ENCODE assay signal across 11 cellular contexts in the genomic region with DNA sequence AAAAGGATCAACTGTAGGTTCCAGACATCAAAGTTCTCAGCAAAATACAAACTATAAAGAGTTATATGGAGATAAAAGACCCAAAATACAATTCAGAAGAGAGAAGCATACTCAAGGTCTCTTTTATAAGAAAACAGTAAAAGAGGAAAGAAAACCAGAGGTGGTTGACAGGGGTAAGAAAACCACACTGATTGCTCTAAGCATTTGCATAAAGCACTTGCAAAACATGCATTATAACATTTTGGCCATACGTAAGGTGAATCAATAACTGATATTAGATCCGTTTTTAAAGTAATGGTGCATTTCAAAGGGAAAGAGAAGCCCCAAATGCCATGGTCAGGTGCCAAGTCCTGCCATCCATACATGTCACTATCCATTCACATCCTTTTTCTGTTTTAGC. TPM values are rescaled to one million over a fixed set of nuclear protein-coding genes. Genes with fewer than 3 reads are reported as not detected.
A peak's percentile ranks its signal among the peaks of the same experiment; 100 is the strongest.
DNase-seq lines count a peak whose midpoint lies in the region; ATAC-seq, FAIRE-seq and TF ChIP-seq lines count a peak whose summit lies in the region.
"Had no signal": no experiment of that assay in that cellular context is flagged by ENCODE, and none has a peak within 500 bp of the region (broad histone marks: within the 10 kb centered on the region; RNA-seq: fewer than 3 reads in every experiment).

No MANE protein-coding gene starts in this region.

- CTCF ChIA-PET in GM12878 (lab: Yijun Ruan, JAX) = no interaction called here

- H3K4me1 ChIP-seq in GM12878 (ENCODE audit: control insufficient read depth, insufficient read depth, low read length) (peaks cover 34% of the 10 kb centered on the region), colonic mucosa (no peaks in the 10 kb centered on the region)

- peak overlapping the region; percentile 96 for H3K4me2 ChIP-seq in GM12878 (ENCODE audit: control insufficient read depth, insufficient read depth)

- no peak overlapping the region for H2AFZ ChIP-seq in GM12878 (ENCODE audit: control insufficient read depth, low read depth, low read length)

- ATAC-seq in GM18520 (IDR thresholded peaks at IDR 0.05; ENCODE audit: unreplicated experiment) = peak; percentile 29
- ATAC-seq in GM21381 (IDR thresholded peaks at IDR 0.05; ENCODE audit: unreplicated experiment) = peak; percentile 34
- ATAC-seq in HG03432 (IDR thresholded peaks at IDR 0.05; ENCODE audit: unreplicated experiment) = peak; percentile 37
- peak; percentile 38 for ATAC-seq in GM12878

- H3K27me3 ChIP-seq in GM12878 (replicated peaks in 1 of 2; ENCODE audit: control insufficient read depth in 2 of 2, insufficient read depth in 2 of 2, low read length in 1 of 2) = no peaks in the 10 kb centered on the region
- H3K27me3 ChIP-seq in colonic mucosa = no peaks in the 10 kb centered on the region

- H3K9ac ChIP-seq in GM12878 (ENCODE audit: control insufficient read depth, insufficient read depth, low read length) (peak overlapping the region; percentile 51), colonic mucosa (ENCODE audit: low read depth in 2 of 2, low read length in 2 of 2) (no peak overlapping the region)

- SMC1A ChIA-PET in GM12878 (lab: Charles Lee; ENCODE audit: uncharacterized antibody, unreplicated experiment) = interaction anchor here (7.5 kb wide), 1 partner anchor 38 kb away, joined by 127 read pairs; no protein-coding TSS in a partner anchor

- H3K4me3 ChIP-seq in GM12878 (peak overlapping the region; percentile 94), colonic mucosa (no peak overlapping the region)

- H3K9me3 ChIP-seq in GM12878 (replicated peaks; ENCODE audit: control insufficient read depth, insufficient read depth, low read length) = peaks cover 11% of the 10 kb centered on the region
- H3K9me3 ChIP-seq in colonic mucosa = no peaks in the 10 kb centered on the region

- in situ Hi-C loops in GM12878 (cut with MboI) = no loop called here

- peaks cover 100% of the 10 kb centered on the region for H3K79me2 ChIP-seq in GM12878 (ENCODE audit: control insufficient read depth, insufficient read depth, low read length)

- intact Hi-C loops in GM12878 (cut with micrococcal nuclease; ENCODE audit: unreplicated experiment) (no loop called here), colonic mucosa (cut with DNase I) (no loop called here)

- POLR2A ChIA-PET in GM12878 (lab: Charles Lee) = no interaction called here

- TF ChIP-seq RAD21 in GM12878 (IDR thresholded peaks at IDR 0.05; ENCODE audit: insufficient read depth, low read depth, low read length) = no peak

- H3K27ac ChIP-seq in GM12878 (ENCODE audit: control insufficient read depth, insufficient read depth) (peak overlapping the region; percentile 88), colonic mucosa (no peak overlapping the region)
- H3K27ac ChIP-seq: VCaP had no signal

- peaks cover 4% of the 10 kb centered on the region; the same call in 1 of the 2 replicates for H4K20me1 ChIP-seq in GM12878 (ENCODE audit: control insufficient read depth, insufficient read depth)

- 4% methylated on average over 2 of the region's 2 CpGs for WGBS in GM12878 (ENCODE audit: insufficient coverage, insufficient replicate concordance, low lambda C conversion rate, missing lambda C conversion rate)

- DNase-seq in GM12878 (ENCODE audit: low read depth, low spot score) (no peak), NCI-H187 (lab: John Stamatoyannopoulos, UW) (no peak), colonic mucosa (no peak), D341Med (ENCODE audit: low spot score) (no peak), NCI-H82 treated with DMSO at 0.1 percent for 48 hours (lab: John Stamatoyannopoulos, UW; ENCODE audit: unreplicated experiment) (no peak)
- DNase-seq: DMS153, hippocampal formation had no signal

- 0 out of 4 replicates have a peak, but pooled peaks cover 0 to 3% of the 10 kb centered on the region in 2 experiments for H3K36me3 ChIP-seq in GM12878 (ENCODE audit: control insufficient read depth in 2 of 2, insufficient read depth in 2 of 2, low read length in 1 of 2)
- H3K36me3 ChIP-seq in colonic mucosa = no peaks in the 10 kb centered on the region

- no TSS peak for BruUV-seq in GM12878 (replicated peaks; lab: Mats Ljungman, UMichigan)

- no peak for TF ChIP-seq EP300 in GM12878 (IDR thresholded peaks at IDR 0.05; ENCODE audit: borderline replicate concordance in 1 of 2, control insufficient read depth in 1 of 2, low read depth in 2 of 2, low read length in 2 of 2)

- no peak for TF ChIP-seq POLR2A in GM12878 (IDR thresholded peaks at IDR 0.05; ENCODE audit: low read depth, low read length)

- RAD21 ChIA-PET in GM12878 (lab: Charles Lee; ENCODE audit: unreplicated experiment) = interaction anchor here (7.0 kb wide), 1 partner anchor 37 kb away, joined by 98 read pairs; no protein-coding TSS in a partner anchor

- TF ChIP-seq CTCF in GM12878 (IDR thresholded peaks at IDR 0.05 in 2 of 3, conservative IDR thresholded peaks at IDR 0.05 in 1 of 3; ENCODE audit: control insufficient read depth in 2 of 3, extremely low read depth in 1 of 3, insufficient read depth in 1 of 3, low read depth in 3 of 3, low read length in 3 of 3) (no peak), colonic mucosa (IDR thresholded peaks at IDR 0.05) (no peak)

- FAIRE-seq in GM12878 (lab: Jason Lieb, UNC) = no peak

TF ChIP-seq in GM12878, 131 proteins besides CTCF, POLR2A, EP300 and RAD21 (continues in another document):
- TF ChIP-seq SMAD1 (IDR thresholded peaks at IDR 0.05; ENCODE audit: low read depth, partially characterized antibody) = no peak
- TF ChIP-seq GABPA (IDR thresholded peaks at IDR 0.05; ENCODE audit: low read depth) = no peak
- no peak for TF ChIP-seq ZNF24 (IDR thresholded peaks at IDR 0.05)
- TF ChIP-seq ETV6 (conservative IDR thresholded peaks at IDR 0.05 in 1 of 2, IDR thresholded peaks at IDR 0.05 in 1 of 2; ENCODE audit: borderline replicate concordance in 1 of 2, low read depth in 1 of 2) = no peak
- TF ChIP-seq TCF3 (IDR thresholded peaks at IDR 0.05; ENCODE audit: borderline replicate concordance, insufficient read depth, low read depth, low read length) = no peak
- TF ChIP-seq CBX5 (IDR thresholded peaks at IDR 0.05; ENCODE audit: low read depth) = no peak
- TF ChIP-seq, protein P1, sequence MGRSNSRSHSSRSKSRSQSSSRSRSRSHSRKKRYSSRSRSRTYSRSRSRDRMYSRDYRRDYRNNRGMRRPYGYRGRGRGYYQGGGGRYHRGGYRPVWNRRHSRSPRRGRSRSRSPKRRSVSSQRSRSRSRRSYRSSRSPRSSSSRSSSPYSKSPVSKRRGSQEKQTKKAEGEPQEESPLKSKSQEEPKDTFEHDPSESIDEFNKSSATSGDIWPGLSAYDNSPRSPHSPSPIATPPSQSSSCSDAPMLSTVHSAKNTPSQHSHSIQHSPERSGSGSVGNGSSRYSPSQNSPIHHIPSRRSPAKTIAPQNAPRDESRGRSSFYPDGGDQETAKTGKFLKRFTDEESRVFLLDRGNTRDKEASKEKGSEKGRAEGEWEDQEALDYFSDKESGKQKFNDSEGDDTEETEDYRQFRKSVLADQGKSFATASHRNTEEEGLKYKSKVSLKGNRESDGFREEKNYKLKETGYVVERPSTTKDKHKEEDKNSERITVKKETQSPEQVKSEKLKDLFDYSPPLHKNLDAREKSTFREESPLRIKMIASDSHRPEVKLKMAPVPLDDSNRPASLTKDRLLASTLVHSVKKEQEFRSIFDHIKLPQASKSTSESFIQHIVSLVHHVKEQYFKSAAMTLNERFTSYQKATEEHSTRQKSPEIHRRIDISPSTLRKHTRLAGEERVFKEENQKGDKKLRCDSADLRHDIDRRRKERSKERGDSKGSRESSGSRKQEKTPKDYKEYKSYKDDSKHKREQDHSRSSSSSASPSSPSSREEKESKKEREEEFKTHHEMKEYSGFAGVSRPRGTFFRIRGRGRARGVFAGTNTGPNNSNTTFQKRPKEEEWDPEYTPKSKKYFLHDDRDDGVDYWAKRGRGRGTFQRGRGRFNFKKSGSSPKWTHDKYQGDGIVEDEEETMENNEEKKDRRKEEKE (IDR thresholded peaks at IDR 0.05) = no peak
- no peak for TF ChIP-seq MEF2B (IDR thresholded peaks at IDR 0.05; ENCODE audit: partially characterized antibody, poor library complexity, severe bottlenecking)
- no peak for TF ChIP-seq FOS (IDR thresholded peaks at IDR 0.05; ENCODE audit: borderline replicate concordance, extremely low read depth, insufficient read length)
- no peak for TF ChIP-seq SP1 (IDR thresholded peaks at IDR 0.05; ENCODE audit: low read depth, low read length)
- TF ChIP-seq IKZF1 (conservative IDR thresholded peaks at IDR 0.05) = no peak
- no peak for TF ChIP-seq CHD4 (IDR thresholded peaks at IDR 0.05)
- no peak for TF ChIP-seq TBL1XR1 (IDR thresholded peaks at IDR 0.05; ENCODE audit: low read depth, low read length)
- TF ChIP-seq, protein P2, sequence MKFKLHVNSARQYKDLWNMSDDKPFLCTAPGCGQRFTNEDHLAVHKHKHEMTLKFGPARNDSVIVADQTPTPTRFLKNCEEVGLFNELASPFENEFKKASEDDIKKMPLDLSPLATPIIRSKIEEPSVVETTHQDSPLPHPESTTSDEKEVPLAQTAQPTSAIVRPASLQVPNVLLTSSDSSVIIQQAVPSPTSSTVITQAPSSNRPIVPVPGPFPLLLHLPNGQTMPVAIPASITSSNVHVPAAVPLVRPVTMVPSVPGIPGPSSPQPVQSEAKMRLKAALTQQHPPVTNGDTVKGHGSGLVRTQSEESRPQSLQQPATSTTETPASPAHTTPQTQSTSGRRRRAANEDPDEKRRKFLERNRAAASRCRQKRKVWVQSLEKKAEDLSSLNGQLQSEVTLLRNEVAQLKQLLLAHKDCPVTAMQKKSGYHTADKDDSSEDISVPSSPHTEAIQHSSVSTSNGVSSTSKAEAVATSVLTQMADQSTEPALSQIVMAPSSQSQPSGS (IDR thresholded peaks at IDR 0.05; ENCODE audit: low read length) = 0 out of 2 replicates have a peak, but pooled peaks have one; percentile 27

RNA-seq across cellular contexts. Expression of a gene that starts 5.9 kb away (rescaled TPM):
- 898 and 917 TPM in 2 replicates for total RNA-seq in GM12878 (2013; cell fraction: nucleolus; rRNA removed)
- 30.0 and 36.4 TPM in 2 replicates for total RNA-seq in GM12878 (2014; rRNA removed)
- total RNA-seq in GM12878 (2014; rRNA removed; fragmentation: Illumina TruSeq; extraction: Trizol) = 52.3 and 57.1 TPM in 2 replicates
- 39.5 and 40.1 TPM in 2 replicates for total RNA-seq in GM12878 (2021)
- 9.8 TPM for polyA plus RNA-seq in GM12878 (2011; ENCODE audit: low read depth)
- 26.8 and 41.3 TPM in 2 replicates for polyA plus RNA-seq in GM12878 (2011; rRNA removed)
- 8.2 TPM in 2 replicates for polyA plus RNA-seq in GM12878 (2011; cell fraction: cytosol; rRNA removed)
- polyA plus RNA-seq in GM12878 (2011; cell fraction: nucleus; rRNA removed) = 33.8 and 37.3 TPM in 2 replicates
- 13.6 and 15.0 TPM in 2 replicates for polyA plus RNA-seq in GM12878 (2012)
- polyA plus RNA-seq in GM12878 (2014; fragmentation: Illumina TruSeq; extraction: Trizol) = 26.9 and 38.2 TPM in 2 replicates
- 1 to 10 TPM; 7.7 to 10.0 TPM for polyA plus RNA-seq in GM12878 (2014; fragmentation: Nextera tagmentation; extraction: Ambion mirVana)
- 20.3 and 24.2 TPM in 2 replicates for polyA plus RNA-seq in GM12878 (2014; rRNA removed)
- polyA plus RNA-seq in GM12878 (2016; fragmentation: Nextera tagmentation; extraction: Ambion mirVana) = 10 to 100 TPM; 37.7 to 42.3 TPM
- 40.4 and 48.1 TPM in 2 replicates for polyA minus RNA-seq in GM12878 (2011; rRNA and poly(A)+ RNA removed)
- polyA minus RNA-seq in GM12878 (2011; cell fraction: cytosol; rRNA and poly(A)+ RNA removed) = 9.8 and 11.6 TPM in 2 replicates
- 70.1 and 116 TPM in 2 replicates for polyA minus RNA-seq in GM12878 (2011; cell fraction: nucleus; rRNA and poly(A)+ RNA removed)
- 1 to 10 TPM; 7.5 TPM for total RNA-seq in colonic mucosa
